9 cellular contexts compared by ENCODE assay signal in the genomic region with DNA sequence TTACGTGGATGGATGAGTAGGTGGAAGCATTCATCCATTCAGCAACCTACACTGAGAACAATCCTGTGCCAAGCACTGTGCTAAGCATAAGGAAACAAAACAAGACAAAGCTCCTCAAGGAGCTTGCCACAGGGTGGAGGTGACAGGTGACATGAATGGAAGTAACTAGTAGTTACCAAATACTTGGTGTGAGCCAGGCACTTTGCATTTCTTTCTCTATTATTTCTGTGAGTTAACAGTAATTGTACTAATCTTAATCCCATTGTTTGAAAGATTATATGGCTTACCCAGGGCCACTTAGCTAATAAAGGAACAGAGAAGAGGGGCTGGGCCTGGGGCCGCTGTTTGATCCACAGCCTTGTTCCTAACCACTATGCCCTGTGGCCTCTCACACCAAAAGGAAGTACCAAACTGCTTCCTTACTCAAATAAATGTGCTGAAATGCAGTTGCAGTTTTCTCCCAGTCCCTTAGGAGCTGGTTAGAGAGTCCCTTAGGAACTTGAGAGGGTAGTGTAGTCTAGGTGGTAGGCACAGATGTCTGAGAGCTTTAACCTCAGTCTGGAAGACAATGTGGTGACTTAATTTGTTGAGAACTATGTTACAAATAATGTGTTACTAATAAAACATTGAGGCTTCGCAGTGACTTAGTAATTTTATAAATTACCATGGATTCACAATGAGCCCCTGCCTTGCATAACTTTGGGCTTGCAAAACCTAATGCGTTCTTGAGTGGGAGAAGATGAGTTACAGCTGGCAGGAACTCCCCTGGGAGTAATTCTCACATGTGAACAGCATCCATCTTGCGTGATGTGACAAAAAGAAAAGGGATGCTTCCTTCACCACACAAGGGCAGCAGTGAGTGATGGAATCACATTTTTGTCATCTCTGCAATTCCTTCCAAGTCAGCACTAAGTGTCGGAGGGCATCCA.
DNase-seq lines count a peak whose midpoint lies in the region; ATAC-seq and TF ChIP-seq lines count a peak whose summit lies in the region.
"Had no signal": no experiment of that assay in that cellular context is flagged by ENCODE, and none has a peak within 500 bp of the region (broad histone marks: within the 10 kb centered on the region; RNA-seq: fewer than 3 reads in every experiment).

No MANE protein-coding gene starts in this region.

- TF ChIP-seq CTCF in mucosa of descending colon (IDR thresholded peaks at IDR 0.05) = no peak

- no peaks in the 10 kb centered on the region for H3K27me3 Mint-ChIP-seq in activated CD4-positive, alpha-beta memory T cell treated with anti-CD3 and anti-CD28 coated beads for 36 hours

- ATAC-seq in mucosa of descending colon (peak; percentile 54), GM18909 (IDR thresholded peaks at IDR 0.05; ENCODE audit: poor library complexity, unreplicated experiment) (no peak)

- in situ Hi-C loops in KBM-7 (cut with MboI; ENCODE audit: low pct_unique_long_range_greater_than_20kb, low sequenced_read_pairs) = no loop called here

- no peak overlapping the region for H3K4me3 ChIP-seq in mucosa of descending colon

- no peaks in the 10 kb centered on the region for H3K9me3 ChIP-seq in mucosa of descending colon

- no peaks in the 10 kb centered on the region for H3K36me3 ChIP-seq in mucosa of descending colon (ENCODE audit: low read depth)

- H3K27ac Mint-ChIP-seq in activated CD4-positive, alpha-beta memory T cell treated with anti-CD3 and anti-CD28 coated beads for 36 hours = no peak overlapping the region

- CTCF ChIA-PET in activated CD4-positive, alpha-beta memory T cell treated with anti-CD3 and anti-CD28 coated beads for 36 hours (lab: Charles Lee) = no interaction called here

- no peaks in the 10 kb centered on the region for H3K4me1 ChIP-seq in mucosa of descending colon (ENCODE audit: low read depth)

- peak; percentile 16 for DNase-seq in A172 (ENCODE audit: low spot score)
- peak; percentile 16 for DNase-seq in KBM-7
- peak in 25 of 61 donors; percentile 7 to 86 (median 30) for DNase-seq in caudate nucleus (lab: John Stamatoyannopoulos, UW)
- DNase-seq in mucosa of descending colon = peak in 1 of 3 donors; percentile 35
- DNase-seq in iPS-NIHi7 (ENCODE audit: extremely low spot score) = no peak
- DNase-seq in islet precursor cell = no peak
- no peak for DNase-seq in activated CD4-positive, alpha-beta memory T cell treated with anti-CD3 and anti-CD28 coated beads for 36 hours
- DNase-seq: activated gamma-delta T cell had no signal

- peak overlapping the region; percentile 39 for H3K27ac ChIP-seq in caudate nucleus (ENCODE audit: low read depth, low read length)

- H3K36me3 Mint-ChIP-seq in activated CD4-positive, alpha-beta memory T cell treated with anti-CD3 and anti-CD28 coated beads for 36 hours = peaks cover 9% of the 10 kb centered on the region

- H3K9me3 Mint-ChIP-seq in activated CD4-positive, alpha-beta memory T cell treated with anti-CD3 and anti-CD28 coated beads for 36 hours = no peaks in the 10 kb centered on the region

- peaks cover 9% of the 10 kb centered on the region for H3K4me1 Mint-ChIP-seq in activated CD4-positive, alpha-beta memory T cell treated with anti-CD3 and anti-CD28 coated beads for 36 hours (ENCODE audit: low read depth)

- POLR2A ChIA-PET in activated CD4-positive, alpha-beta memory T cell treated with anti-CD3 and anti-CD28 coated beads for 36 hours (lab: Charles Lee) = interaction anchor here (0.5 kb wide), 1 partner anchor 33 kb away, joined by 3 read pairs; no protein-coding TSS in a partner anchor

- intact Hi-C loops in mucosa of descending colon (cut with DNase I, micrococcal nuclease) = no loop called here
- intact Hi-C loops in activated CD4-positive, alpha-beta memory T cell treated with anti-CD3 and anti-CD28 coated beads for 36 hours (cut with micrococcal nuclease) = no loop called here

- no peak overlapping the region for H3K4me3 Mint-ChIP-seq in activated CD4-positive, alpha-beta memory T cell treated with anti-CD3 and anti-CD28 coated beads for 36 hours

Comparison
In these comparisons a context has a peak if more than half of its experiments do, and no peak if none do; other contexts are left out.
1. DNase-seq: peak in A172 (single experiment) and KBM-7 (single experiment); none in iPS-NIHi7 (single experiment), islet precursor cell (single experiment) and activated CD4-positive, alpha-beta memory T cell treated with anti-CD3 and anti-CD28 coated beads for 36 hours (single experiment).